Comparison of ENCODE assay signal across 2 cellular contexts in the genomic region with DNA sequence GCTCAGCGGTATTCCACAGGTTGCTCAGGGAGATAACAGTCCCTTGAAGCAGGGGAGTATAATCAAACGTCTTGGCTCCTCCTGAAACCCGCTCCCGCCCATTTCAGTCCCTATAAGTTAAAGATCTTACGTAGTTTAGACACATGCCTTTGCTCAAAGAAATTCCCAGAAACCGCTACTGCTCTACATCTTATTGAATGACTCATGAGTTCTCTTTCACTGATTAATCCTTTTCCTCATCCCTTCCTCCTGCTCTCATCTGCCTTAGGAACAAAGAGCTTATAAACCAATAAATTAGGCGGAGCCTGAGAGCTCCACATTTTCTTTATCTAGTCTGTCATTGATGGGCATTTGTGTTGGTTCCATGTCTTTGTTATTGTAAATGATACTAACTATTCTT.
TF ChIP-seq lines count a peak whose summit lies in the region.

No MANE protein-coding gene starts in this region.

TF ChIP-seq in GM23338, 12 proteins besides CTCF, POLR2A, EP300 and RAD21:
- TF ChIP-seq NANOG (IDR thresholded peaks at IDR 0.05; ENCODE audit: borderline replicate concordance) (no peak), ZNF331 (CRISPR knock-in tag; IDR thresholded peaks at IDR 0.05; ENCODE audit: low read depth) (no peak), ZNF114 (CRISPR knock-in tag; IDR thresholded peaks at IDR 0.05) (no peak)
- TF ChIP-seq, protein P1, sequence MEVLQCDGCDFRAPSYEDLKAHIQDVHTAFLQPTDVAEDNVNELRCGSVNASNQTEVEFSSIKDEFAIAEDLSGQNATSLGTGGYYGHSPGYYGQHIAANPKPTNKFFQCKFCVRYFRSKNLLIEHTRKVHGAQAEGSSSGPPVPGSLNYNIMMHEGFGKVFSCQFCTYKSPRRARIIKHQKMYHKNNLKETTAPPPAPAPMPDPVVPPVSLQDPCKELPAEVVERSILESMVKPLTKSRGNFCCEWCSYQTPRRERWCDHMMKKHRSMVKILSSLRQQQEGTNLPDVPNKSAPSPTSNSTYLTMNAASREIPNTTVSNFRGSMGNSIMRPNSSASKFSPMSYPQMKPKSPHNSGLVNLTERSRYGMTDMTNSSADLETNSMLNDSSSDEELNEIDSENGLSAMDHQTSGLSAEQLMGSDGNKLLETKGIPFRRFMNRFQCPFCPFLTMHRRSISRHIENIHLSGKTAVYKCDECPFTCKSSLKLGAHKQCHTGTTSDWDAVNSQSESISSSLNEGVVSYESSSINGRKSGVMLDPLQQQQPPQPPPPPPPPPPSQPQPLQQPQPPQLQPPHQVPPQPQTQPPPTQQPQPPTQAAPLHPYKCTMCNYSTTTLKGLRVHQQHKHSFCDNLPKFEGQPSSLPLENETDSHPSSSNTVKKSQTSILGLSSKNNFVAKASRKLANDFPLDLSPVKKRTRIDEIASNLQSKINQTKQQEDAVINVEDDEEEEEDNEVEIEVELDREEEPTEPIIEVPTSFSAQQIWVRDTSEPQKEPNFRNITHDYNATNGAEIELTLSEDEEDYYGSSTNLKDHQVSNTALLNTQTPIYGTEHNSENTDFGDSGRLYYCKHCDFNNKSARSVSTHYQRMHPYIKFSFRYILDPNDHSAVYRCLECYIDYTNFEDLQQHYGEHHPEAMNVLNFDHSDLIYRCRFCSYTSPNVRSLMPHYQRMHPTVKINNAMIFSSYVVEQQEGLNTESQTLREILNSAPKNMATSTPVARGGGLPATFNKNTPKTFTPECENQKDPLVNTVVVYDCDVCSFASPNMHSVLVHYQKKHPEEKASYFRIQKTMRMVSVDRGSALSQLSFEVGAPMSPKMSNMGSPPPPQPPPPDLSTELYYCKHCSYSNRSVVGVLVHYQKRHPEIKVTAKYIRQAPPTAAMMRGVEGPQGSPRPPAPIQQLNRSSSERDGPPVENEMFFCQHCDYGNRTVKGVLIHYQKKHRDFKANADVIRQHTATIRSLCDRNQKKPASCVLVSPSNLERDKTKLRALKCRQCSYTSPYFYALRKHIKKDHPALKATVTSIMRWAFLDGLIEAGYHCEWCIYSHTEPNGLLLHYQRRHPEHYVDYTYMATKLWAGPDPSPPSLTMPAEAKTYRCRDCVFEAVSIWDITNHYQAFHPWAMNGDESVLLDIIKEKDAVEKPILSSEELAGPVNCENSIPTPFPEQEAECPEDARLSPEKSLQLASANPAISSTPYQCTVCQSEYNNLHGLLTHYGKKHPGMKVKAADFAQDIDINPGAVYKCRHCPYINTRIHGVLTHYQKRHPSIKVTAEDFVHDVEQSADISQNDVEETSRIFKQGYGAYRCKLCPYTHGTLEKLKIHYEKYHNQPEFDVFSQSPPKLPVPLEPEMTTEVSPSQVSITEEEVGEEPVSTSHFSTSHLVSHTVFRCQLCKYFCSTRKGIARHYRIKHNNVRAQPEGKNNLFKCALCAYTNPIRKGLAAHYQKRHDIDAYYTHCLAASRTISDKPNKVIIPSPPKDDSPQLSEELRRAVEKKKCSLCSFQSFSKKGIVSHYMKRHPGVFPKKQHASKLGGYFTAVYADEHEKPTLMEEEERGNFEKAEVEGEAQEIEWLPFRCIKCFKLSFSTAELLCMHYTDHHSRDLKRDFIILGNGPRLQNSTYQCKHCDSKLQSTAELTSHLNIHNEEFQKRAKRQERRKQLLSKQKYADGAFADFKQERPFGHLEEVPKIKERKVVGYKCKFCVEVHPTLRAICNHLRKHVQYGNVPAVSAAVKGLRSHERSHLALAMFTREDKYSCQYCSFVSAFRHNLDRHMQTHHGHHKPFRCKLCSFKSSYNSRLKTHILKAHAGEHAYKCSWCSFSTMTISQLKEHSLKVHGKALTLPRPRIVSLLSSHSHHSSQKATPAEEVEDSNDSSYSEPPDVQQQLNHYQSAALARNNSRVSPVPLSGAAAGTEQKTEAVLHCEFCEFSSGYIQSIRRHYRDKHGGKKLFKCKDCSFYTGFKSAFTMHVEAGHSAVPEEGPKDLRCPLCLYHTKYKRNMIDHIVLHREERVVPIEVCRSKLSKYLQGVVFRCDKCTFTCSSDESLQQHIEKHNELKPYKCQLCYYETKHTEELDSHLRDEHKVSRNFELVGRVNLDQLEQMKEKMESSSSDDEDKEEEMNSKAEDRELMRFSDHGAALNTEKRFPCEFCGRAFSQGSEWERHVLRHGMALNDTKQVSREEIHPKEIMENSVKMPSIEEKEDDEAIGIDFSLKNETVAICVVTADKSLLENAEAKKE (CRISPR knock-in tag; IDR thresholded peaks at IDR 0.05) = no peak

TF ChIP-seq in H1, 55 proteins besides CTCF, POLR2A, EP300 and RAD21:
- no peak for TF ChIP-seq KDM4A (IDR thresholded peaks at IDR 0.05; ENCODE audit: low read depth, low read length, severe bottlenecking)
- TF ChIP-seq BRCA1 (IDR thresholded peaks at IDR 0.05; ENCODE audit: low read depth, low read length) = no peak
- TF ChIP-seq, protein P2, sequence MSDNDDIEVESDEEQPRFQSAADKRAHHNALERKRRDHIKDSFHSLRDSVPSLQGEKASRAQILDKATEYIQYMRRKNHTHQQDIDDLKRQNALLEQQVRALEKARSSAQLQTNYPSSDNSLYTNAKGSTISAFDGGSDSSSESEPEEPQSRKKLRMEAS (IDR thresholded peaks at IDR 0.05) = no peak
- no peak for TF ChIP-seq JUN (IDR thresholded peaks at IDR 0.05; ENCODE audit: low read depth, low read length)
- TF ChIP-seq CREB1 (IDR thresholded peaks at IDR 0.05) = no peak
- no peak for TF ChIP-seq CHD1 (IDR thresholded peaks at IDR 0.05; ENCODE audit: low read depth, low read length)
- no peak for TF ChIP-seq BCL11A (IDR thresholded peaks at IDR 0.05; ENCODE audit: low read depth in 2 of 2, low read length in 2 of 2)
- no peak for TF ChIP-seq TAF1 (IDR thresholded peaks at IDR 0.05; ENCODE audit: low read depth, low read length)
- no peak for TF ChIP-seq SIRT6 (IDR thresholded peaks at IDR 0.05; ENCODE audit: low read length)
